Comparison of ENCODE assay signal across 32 cellular contexts in genomic region chr6:41156771-41157170, GRCh38. TPM values are rescaled to one million over a fixed set of nuclear protein-coding genes. Genes with fewer than 3 reads are reported as not detected.
"Had no signal": no experiment of that assay in that cellular context is flagged by ENCODE, and none has a peak within 500 bp of the region (broad histone marks: within the 10 kb centered on the region; RNA-seq: fewer than 3 reads in every experiment).

No MANE protein-coding gene starts in this region.

- H3K36me3 ChIP-seq: adrenal gland, gastrocnemius medialis, heart left ventricle, WERI-Rb-1 had no signal

- H3K27me3 ChIP-seq: adrenal gland, body of pancreas, foreskin keratinocyte, gastrocnemius medialis had no signal

- H3K4me3 ChIP-seq: adrenal gland, body of pancreas, gastrocnemius medialis, heart left ventricle had no signal

- DNase-seq: activated B cell treated with CpG ODN at 0.5 μM for 24 hours; activated CD4-positive, alpha-beta T cell treated with anti-CD3 and anti-CD28 coated beads for 48 hours; activated CD4-positive, alpha-beta T cell treated with anti-CD3 and anti-CD28 coated beads, Interleukin-2, amount 50 U/mL, for 4 hours; activated CD8-positive, alpha-beta memory T cell treated with anti-CD3 and anti-CD28 coated beads for 24 hours; activated CD8-positive, alpha-beta T cell treated with anti-CD3 and anti-CD28 coated beads for 36 hours; activated effector memory CD4-positive, alpha-beta T cell treated with Interleukin-2 at 50 U/mL for 16 hours; activated naive CD4-positive, alpha-beta T cell treated with anti-CD3 and anti-CD28 coated beads for 36 hours; activated naive CD8-positive, alpha-beta T cell treated with anti-CD3 and anti-CD28 coated beads for 36 hours; activated naive CD8-positive, alpha-beta T cell treated with anti-CD3 and anti-CD28 coated beads, Interleukin-2, amount 50 U/mL, for 24 hours; activated T-cell treated with anti-CD3 and anti-CD28 coated beads, Interleukin-2, amount 50 U/mL, for 4 hours; cortex of kidney; effector CD8-positive, alpha-beta T cell; endodermal cell; foreskin keratinocyte; gastrocnemius medialis; glutamatergic neuron; heart left ventricle; T-helper 1 cell; T-helper 17 cell; T1000; WERI-Rb-1 had no signal

- H3K4me1 ChIP-seq: body of pancreas, gastrocnemius medialis had no signal

- H3K27me3 Mint-ChIP-seq: activated CD8-positive, alpha-beta T cell treated with anti-CD3 and anti-CD28 coated beads for 36 hours; activated naive CD4-positive, alpha-beta T cell treated with anti-CD3 and anti-CD28 coated beads, Interleukin-2, amount 50 U/mL, for 24 hours; activated T-helper 17 cell treated with anti-CD3 and anti-CD28 coated beads, Interleukin-2, amount 50 U/mL, for 72 hours had no signal

- H3K9me3 Mint-ChIP-seq: activated B cell treated with CpG ODN at 0.5 μM for 24 hours; activated CD8-positive, alpha-beta T cell treated with anti-CD3 and anti-CD28 coated beads for 36 hours; activated naive CD4-positive, alpha-beta T cell treated with anti-CD3 and anti-CD28 coated beads for 36 hours; activated naive CD4-positive, alpha-beta T cell treated with anti-CD3 and anti-CD28 coated beads, Interleukin-2, amount 50 U/mL, for 24 hours; activated naive CD8-positive, alpha-beta T cell treated with anti-CD3 and anti-CD28 coated beads for 36 hours; activated naive CD8-positive, alpha-beta T cell treated with anti-CD3 and anti-CD28 coated beads, Interleukin-2, amount 50 U/mL, for 24 hours; activated T-cell treated with anti-CD3 and anti-CD28 coated beads, Interleukin-2, amount 50 U/mL, for 4 hours; activated T-helper 17 cell treated with anti-CD3 and anti-CD28 coated beads, Interleukin-2, amount 50 U/mL, for 72 hours; endodermal cell; T-helper 2 cell treated with Interferon-gamma antibody and Interleukin-4, amounts not matched to agents 5 μg/mL and 100 μg/mL, for 36 hours had no signal

- H3K27ac ChIP-seq: adrenal gland, body of pancreas, foreskin keratinocyte, gastrocnemius medialis, heart left ventricle, WERI-Rb-1 had no signal

- H3K27ac Mint-ChIP-seq: activated B cell treated with CpG ODN at 0.5 μM for 24 hours; activated CD8-positive, alpha-beta T cell treated with anti-CD3 and anti-CD28 coated beads for 36 hours; activated naive CD4-positive, alpha-beta T cell treated with anti-CD3 and anti-CD28 coated beads for 36 hours; activated naive CD4-positive, alpha-beta T cell treated with anti-CD3 and anti-CD28 coated beads, Interleukin-2, amount 50 U/mL, for 24 hours; activated naive CD8-positive, alpha-beta T cell treated with anti-CD3 and anti-CD28 coated beads for 36 hours; activated naive CD8-positive, alpha-beta T cell treated with anti-CD3 and anti-CD28 coated beads, Interleukin-2, amount 50 U/mL, for 24 hours; activated T-helper 17 cell treated with anti-CD3 and anti-CD28 coated beads, Interleukin-2, amount 50 U/mL, for 72 hours; endodermal cell; T-helper 17 cell; T-helper 2 cell treated with Interferon-gamma antibody and Interleukin-4, amounts not matched to agents 5 μg/mL and 100 μg/mL, for 36 hours had no signal

- ATAC-seq: activated CD4-positive, CD25-positive, alpha-beta regulatory T cell treated with anti-CD3 and anti-CD28 coated beads, Interleukin-2, amount 50 U/mL, for 24 hours; activated CD8-positive, alpha-beta T cell treated with anti-CD3 and anti-CD28 coated beads for 36 hours; activated naive CD8-positive, alpha-beta T cell treated with anti-CD3 and anti-CD28 coated beads, Interleukin-2, amount 50 U/mL, for 24 hours; activated T-cell treated with anti-CD3 and anti-CD28 coated beads, Interleukin-2, amount 50 U/mL, for 4 hours; activated T-helper 17 cell treated with anti-CD3 and anti-CD28 coated beads, Interleukin-2, amount 50 U/mL, for 72 hours; body of pancreas; esophagus mucosa; foreskin keratinocyte; gastrocnemius medialis had no signal

- H3K4me1 Mint-ChIP-seq: activated B cell treated with CpG ODN at 0.5 μM for 24 hours; activated naive CD8-positive, alpha-beta T cell treated with anti-CD3 and anti-CD28 coated beads, Interleukin-2, amount 50 U/mL, for 24 hours; activated T-helper 17 cell treated with anti-CD3 and anti-CD28 coated beads, Interleukin-2, amount 50 U/mL, for 72 hours had no signal

- H3K9me3 ChIP-seq: adrenal gland, body of pancreas, gastrocnemius medialis, heart left ventricle had no signal

- H3K4me3 Mint-ChIP-seq: activated B cell treated with CpG ODN at 0.5 μM for 24 hours; activated CD8-positive, alpha-beta T cell treated with anti-CD3 and anti-CD28 coated beads for 36 hours; activated naive CD4-positive, alpha-beta T cell treated with anti-CD3 and anti-CD28 coated beads for 36 hours; activated naive CD4-positive, alpha-beta T cell treated with anti-CD3 and anti-CD28 coated beads, Interleukin-2, amount 50 U/mL, for 24 hours; activated naive CD8-positive, alpha-beta T cell treated with anti-CD3 and anti-CD28 coated beads for 36 hours; activated naive CD8-positive, alpha-beta T cell treated with anti-CD3 and anti-CD28 coated beads, Interleukin-2, amount 50 U/mL, for 24 hours; activated T-cell treated with anti-CD3 and anti-CD28 coated beads, Interleukin-2, amount 50 U/mL, for 4 hours; activated T-helper 17 cell treated with anti-CD3 and anti-CD28 coated beads, Interleukin-2, amount 50 U/mL, for 72 hours; endodermal cell; T-helper 17 cell; T-helper 2 cell treated with Interferon-gamma antibody and Interleukin-4, amounts not matched to agents 5 μg/mL and 100 μg/mL, for 36 hours had no signal

- H3K36me3 Mint-ChIP-seq: activated naive CD4-positive, alpha-beta T cell treated with anti-CD3 and anti-CD28 coated beads, Interleukin-2, amount 50 U/mL, for 24 hours; activated naive CD8-positive, alpha-beta T cell treated with anti-CD3 and anti-CD28 coated beads for 36 hours had no signal

RNA-seq across cellular contexts. Expression of gene TREML1, which starts 2.6 kb away (rescaled TPM):
- total RNA-seq: activated B cell treated with CpG ODN at 0.5 μM for 24 hours; activated CD8-positive, alpha-beta T cell treated with anti-CD3 and anti-CD28 coated beads for 36 hours; activated naive CD4-positive, alpha-beta T cell treated with anti-CD3 and anti-CD28 coated beads for 36 hours; activated naive CD8-positive, alpha-beta T cell treated with anti-CD3 and anti-CD28 coated beads for 36 hours; activated T-cell treated with anti-CD3 and anti-CD28 coated beads, Interleukin-2, amount 50 U/mL, for 4 hours; activated T-helper 17 cell treated with anti-CD3 and anti-CD28 coated beads, Interleukin-2, amount 50 U/mL, for 72 hours; body of pancreas; chondrocyte; dermis microvascular lymphatic vessel endothelial cell; epithelial cell of proximal tubule; gastrocnemius medialis had no signal
- polyA plus RNA-seq: aorta had no signal

RNA-seq across cellular contexts. Expression of gene TREM2, which starts 6.1 kb away (rescaled TPM):
- total RNA-seq: activated B cell treated with CpG ODN at 0.5 μM for 24 hours; activated CD8-positive, alpha-beta T cell treated with anti-CD3 and anti-CD28 coated beads for 36 hours; activated naive CD4-positive, alpha-beta T cell treated with anti-CD3 and anti-CD28 coated beads for 36 hours; activated naive CD8-positive, alpha-beta T cell treated with anti-CD3 and anti-CD28 coated beads for 36 hours; activated T-cell treated with anti-CD3 and anti-CD28 coated beads, Interleukin-2, amount 50 U/mL, for 4 hours; activated T-helper 17 cell treated with anti-CD3 and anti-CD28 coated beads, Interleukin-2, amount 50 U/mL, for 72 hours; chondrocyte; dermis microvascular lymphatic vessel endothelial cell; endodermal cell; epithelial cell of proximal tubule; T-helper 17 cell had no signal

RNA-seq across cellular contexts. Expression of gene TREML2, which starts 44.2 kb away (rescaled TPM):
- total RNA-seq: body of pancreas, chondrocyte, dermis microvascular lymphatic vessel endothelial cell, endodermal cell, epithelial cell of proximal tubule had no signal
- polyA plus RNA-seq: adrenal gland had no signal
